Comparison of ENCODE assay signal across 16 cellular contexts in the genomic region with DNA sequence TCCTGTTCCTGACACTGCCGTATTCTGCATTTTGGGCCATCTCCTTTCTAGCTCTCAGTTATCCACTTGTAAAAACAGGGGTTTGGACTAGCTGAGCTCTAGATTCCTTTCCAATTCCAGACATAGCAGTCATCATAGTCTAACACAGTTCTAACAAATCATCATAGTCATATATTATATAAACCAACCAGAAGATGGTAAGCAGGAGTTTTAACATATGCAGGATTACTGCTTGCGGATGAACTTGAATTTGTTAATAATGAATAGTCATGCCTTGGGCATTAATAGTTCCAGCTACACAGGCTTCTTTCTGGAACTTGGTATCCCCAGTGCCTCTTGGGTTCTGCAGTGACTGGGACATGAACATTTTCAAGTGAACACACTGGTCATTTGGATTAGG. TPM values are rescaled to one million over a fixed set of nuclear protein-coding genes. Genes with fewer than 3 reads are reported as not detected.
DNase-seq lines count a peak whose midpoint lies in the region; ATAC-seq and TF ChIP-seq lines count a peak whose summit lies in the region.
"Had no signal": no experiment of that assay in that cellular context is flagged by ENCODE, and none has a peak within 500 bp of the region (broad histone marks: within the 10 kb centered on the region; RNA-seq: fewer than 3 reads in every experiment).

No MANE protein-coding gene starts in this region.

- peaks cover 37% of the 10 kb centered on the region for H3K4me1 ChIP-seq in ACC112 (ENCODE audit: control insufficient read depth, insufficient read depth, low read length, unreplicated experiment)
- H3K4me1 ChIP-seq in adipocyte (ENCODE audit: control insufficient read depth, insufficient read depth, low read length): peaks cover 50% of the 10 kb centered on the region
- no peaks in the 10 kb centered on the region for H3K4me1 ChIP-seq in mucosa of descending colon (ENCODE audit: low read depth)

- peak; percentile 20 for DNase-seq in adipocyte (ENCODE audit: low read depth)
- peak; percentile 53 for DNase-seq in fibroblast of villous mesenchyme (ENCODE audit: low read depth)
- no peak for DNase-seq in osteocyte (ENCODE audit: extremely low spot score, unreplicated experiment)
- no peak for DNase-seq in cerebellar nuclear complex (lab: John Stamatoyannopoulos, UW)
- DNase-seq in mucosa of descending colon: no peak
- DNase-seq in HUDEP-2 (lab: John Stamatoyannopoulos, UW; ENCODE audit: unreplicated experiment in 76 of 76): no peak
- DNase-seq in natural killer cell: no peak
- DNase-seq: activated CD4-positive, alpha-beta T cell treated with anti-CD3 and anti-CD28 coated beads, Interleukin-2, amount 50 U/mL, for 48 hours; activated naive CD8-positive, alpha-beta T cell treated with anti-CD3 and anti-CD28 coated beads, Interleukin-2, amount 50 U/mL, for 24 hours; AML-193; DMS 273 treated with DMSO at 0.1 percent for 48 hours; NCI-H1694; ovary had no signal

- no peak overlapping the region for H3K4me3 ChIP-seq in ACC112 (ENCODE audit: low read depth, low read length)
- no peak overlapping the region for H3K4me3 ChIP-seq in adipocyte (ENCODE audit: low read length)
- H3K4me3 ChIP-seq in fibroblast of villous mesenchyme (ENCODE audit: low read depth, low read length): no peak overlapping the region
- no peak overlapping the region for H3K4me3 ChIP-seq in mucosa of descending colon
- H3K4me3 ChIP-seq: ovary had no signal

- H3K79me2 ChIP-seq in ACC112 (ENCODE audit: control insufficient read depth, insufficient read depth, low read length, unreplicated experiment): no peaks in the 10 kb centered on the region

- peak overlapping the region; percentile 80 for H3K27ac ChIP-seq in ACC112 (ENCODE audit: low read depth, low read length)
- H3K27ac ChIP-seq: ovary had no signal

- H3K9me3 Mint-ChIP-seq in osteocyte (ENCODE audit: unreplicated experiment): peaks cover 30% of the 10 kb centered on the region
- H3K9me3 Mint-ChIP-seq in natural killer cell: no peaks in the 10 kb centered on the region

- intact Hi-C loops in mucosa of descending colon (cut with DNase I, micrococcal nuclease) (no loop called here), natural killer cell (cut with micrococcal nuclease) (no loop called here)

- no peak for ATAC-seq in mucosa of descending colon
- ATAC-seq in natural killer cell: no peak
- ATAC-seq: activated naive CD8-positive, alpha-beta T cell treated with anti-CD3 and anti-CD28 coated beads, Interleukin-2, amount 50 U/mL, for 24 hours; esophagus mucosa; SK-N-SH treated with all-trans-retinoic acid at 6 μM for 48 hours had no signal

- H2AFZ ChIP-seq in ACC112 (ENCODE audit: low read length, unreplicated experiment): no peak overlapping the region

- H3K27me3 Mint-ChIP-seq in osteocyte (ENCODE audit: unreplicated experiment) (no peaks in the 10 kb centered on the region), natural killer cell (ENCODE audit: low read depth in 2 of 2) (peaks cover 15 to 47% of the 10 kb centered on the region in 2 donors)

- H3K36me3 Mint-ChIP-seq in osteocyte (ENCODE audit: unreplicated experiment) (no peaks in the 10 kb centered on the region), natural killer cell (no peaks in the 10 kb centered on the region)

- no peaks in the 10 kb centered on the region for H3K27me3 ChIP-seq in ACC112 (ENCODE audit: insufficient read depth, low read length)
- no peaks in the 10 kb centered on the region for H3K27me3 ChIP-seq in adipocyte (replicated peaks; ENCODE audit: control insufficient read depth, insufficient read depth, low read length)
- H3K27me3 ChIP-seq: ovary had no signal

- H3K36me3 ChIP-seq in ACC112 (ENCODE audit: insufficient read depth, low read length) (peaks cover 4% of the 10 kb centered on the region; the same call in 1 of the 2 replicates), adipocyte (ENCODE audit: control insufficient read depth, insufficient read depth, low read length, severe bottlenecking) (peaks cover 7% of the 10 kb centered on the region), mucosa of descending colon (ENCODE audit: low read depth) (no peaks in the 10 kb centered on the region)
- H3K36me3 ChIP-seq: ovary had no signal

- no peak overlapping the region for H3K4me3 Mint-ChIP-seq in osteocyte (ENCODE audit: unreplicated experiment)
- no peak overlapping the region for H3K4me3 Mint-ChIP-seq in natural killer cell
- H3K4me3 Mint-ChIP-seq: activated naive CD8-positive, alpha-beta T cell treated with anti-CD3 and anti-CD28 coated beads, Interleukin-2, amount 50 U/mL, for 24 hours had no signal

- TF ChIP-seq CTCF in fibroblast of villous mesenchyme (IDR thresholded peaks at IDR 0.05; ENCODE audit: insufficient read depth, low read depth, low read length) (no peak), osteocyte (IDR thresholded peaks at IDR 0.05) (no peak), mucosa of descending colon (IDR thresholded peaks at IDR 0.05) (no peak), natural killer cell (IDR thresholded peaks at IDR 0.05) (no peak)

- peak overlapping the region; percentile 68 for H3K9ac ChIP-seq in adipocyte (ENCODE audit: low read length)

- H3K4me1 Mint-ChIP-seq in osteocyte (ENCODE audit: unreplicated experiment): peaks cover 30% of the 10 kb centered on the region
- no peaks in the 10 kb centered on the region for H3K4me1 Mint-ChIP-seq in natural killer cell
- H3K4me1 Mint-ChIP-seq: activated naive CD8-positive, alpha-beta T cell treated with anti-CD3 and anti-CD28 coated beads, Interleukin-2, amount 50 U/mL, for 24 hours had no signal

- H3K9me3 ChIP-seq in adipocyte (ENCODE audit: control insufficient read depth, low read length): peaks cover 16% of the 10 kb centered on the region
- peaks cover 8% of the 10 kb centered on the region for H3K9me3 ChIP-seq in mucosa of descending colon
- H3K9me3 ChIP-seq: ovary had no signal

- H3K27ac Mint-ChIP-seq in osteocyte (ENCODE audit: unreplicated experiment) (peak overlapping the region; percentile 47), natural killer cell (no peak overlapping the region)
- H3K27ac Mint-ChIP-seq: activated naive CD8-positive, alpha-beta T cell treated with anti-CD3 and anti-CD28 coated beads, Interleukin-2, amount 50 U/mL, for 24 hours had no signal

RNA-seq across cellular contexts. Expression of gene MASP1, which starts 26.6 kb away (rescaled TPM):
- total RNA-seq in fibroblast of villous mesenchyme: 198 and 209 TPM in 2 replicates
- total RNA-seq in osteocyte: not detected in 2 replicates
- 10 to 100 TPM in 1 of 3 donors, 1 to 10 TPM in 2; 4.5 to 70.1 (median 9.7) TPM for total RNA-seq in mucosa of descending colon
- not detected for total RNA-seq in natural killer cell

Comparison
In these comparisons a context has a peak if more than half of its experiments do, and no peak if none do; other contexts are left out.
1. DNase-seq: peak in adipocyte (single experiment) and fibroblast of villous mesenchyme (single experiment); none in osteocyte (single experiment), cerebellar nuclear complex (0 of 2), mucosa of descending colon (0 of 3), HUDEP-2 (0 of 76) and natural killer cell (single experiment).